8 cellular contexts compared by ENCODE assay signal in the genomic region with DNA sequence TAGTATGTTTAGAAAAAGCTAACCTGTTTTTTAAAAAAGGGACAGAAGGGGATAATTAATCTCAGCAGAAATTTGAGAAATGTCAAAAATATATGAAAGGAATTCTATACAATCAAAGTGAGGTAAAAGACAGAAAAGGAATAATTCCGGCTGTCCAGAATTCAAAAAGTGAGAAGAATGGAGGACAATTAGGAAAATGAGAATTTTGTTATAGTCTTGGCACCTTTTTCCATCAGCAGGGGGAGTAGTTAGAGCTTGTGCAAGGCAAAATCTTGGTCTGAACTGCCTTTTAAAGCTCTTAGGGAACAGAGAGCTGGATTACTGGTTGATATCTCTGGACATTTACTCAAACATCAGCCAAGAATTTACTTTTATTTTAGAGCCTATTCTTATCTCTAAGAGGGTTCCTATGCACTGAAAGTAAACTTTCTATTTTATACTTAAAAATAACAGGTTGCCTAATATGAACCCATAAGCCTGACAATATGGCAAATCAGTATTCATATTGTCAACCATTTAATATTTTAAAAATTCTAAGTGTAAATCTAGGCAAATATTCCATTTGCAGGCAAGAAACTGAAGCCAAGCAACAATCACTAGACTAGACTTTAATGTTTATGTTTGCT.
A peak's percentile ranks its signal among the peaks of the same experiment; 100 is the strongest.
DNase-seq lines count a peak whose midpoint lies in the region; ATAC-seq and TF ChIP-seq lines count a peak whose summit lies in the region.

No MANE protein-coding gene starts in this region.

- POLR2A ChIA-PET in Caco-2 (lab: Charles Lee), result no interaction called here

- H3K27me3 Mint-ChIP-seq in Caco-2 (ENCODE audit: insufficient read depth, unreplicated experiment), result no peaks in the 10 kb centered on the region
- H3K27me3 Mint-ChIP-seq in activated T-helper 1 cell treated with anti-CD3 and anti-CD28 coated beads, Interleukin-12 subunit alpha, Interleukin-12 subunit beta, Interleukin-2, Interleukin-4 antibody, amounts not matched to agents 30 ng/mL and 10 ng/mL and 1 ng/mL, durations not matched to agents 14 hours and 24 hours and 36 hours (ENCODE audit: insufficient read depth), result no peaks in the 10 kb centered on the region

- no peaks in the 10 kb centered on the region for H3K9me3 Mint-ChIP-seq in Caco-2 (ENCODE audit: unreplicated experiment)
- no peaks in the 10 kb centered on the region for H3K9me3 Mint-ChIP-seq in stimulated activated effector memory CD8-positive, alpha-beta T cell treated with anti-CD3 and anti-CD28 coated beads, Interleukin-12 subunit alpha, Interleukin-12 subunit beta, amount 100 ng/mL, for 72 hours
- no peaks in the 10 kb centered on the region for H3K9me3 Mint-ChIP-seq in activated T-helper 1 cell treated with anti-CD3 and anti-CD28 coated beads, Interleukin-12 subunit alpha, Interleukin-12 subunit beta, Interleukin-2, Interleukin-4 antibody, amounts not matched to agents 30 ng/mL and 10 ng/mL and 1 ng/mL, durations not matched to agents 14 hours and 24 hours and 36 hours

- intact Hi-C loops in Caco-2 (cut with micrococcal nuclease; ENCODE audit: unreplicated experiment), result loop anchor here (1.0 kb wide), 6 partner anchors 27 to 578 kb away; no protein-coding TSS in a partner anchor
- intact Hi-C loops in activated T-helper 1 cell treated with anti-CD3 and anti-CD28 coated beads, Interleukin-12 subunit alpha, Interleukin-12 subunit beta, Interleukin-2, Interleukin-4 antibody, amounts not matched to agents 30 ng/mL and 10 ng/mL and 1 ng/mL, durations not matched to agents 14 hours and 24 hours and 36 hours (cut with micrococcal nuclease), result loop anchor here (1.0 to 10.0 kb wide), 4 partner anchors 35 to 571 kb away; a partner anchor contains a TSS

- peaks cover 6% of the 10 kb centered on the region for H3K4me1 Mint-ChIP-seq in Caco-2 (ENCODE audit: low read depth, unreplicated experiment)
- no peaks in the 10 kb centered on the region for H3K4me1 Mint-ChIP-seq in stimulated activated effector memory CD8-positive, alpha-beta T cell treated with anti-CD3 and anti-CD28 coated beads, Interleukin-12 subunit alpha, Interleukin-12 subunit beta, amount 100 ng/mL, for 72 hours
- peaks cover 8% of the 10 kb centered on the region for H3K4me1 Mint-ChIP-seq in activated T-helper 1 cell treated with anti-CD3 and anti-CD28 coated beads, Interleukin-12 subunit alpha, Interleukin-12 subunit beta, Interleukin-2, Interleukin-4 antibody, amounts not matched to agents 30 ng/mL and 10 ng/mL and 1 ng/mL, durations not matched to agents 14 hours and 24 hours and 36 hours (ENCODE audit: low read depth)

- no peaks in the 10 kb centered on the region for H3K27me3 ChIP-seq in Caco-2 (replicated peaks; ENCODE audit: control insufficient read depth, insufficient read depth, low read length)
- no peaks in the 10 kb centered on the region for H3K27me3 ChIP-seq in adipocyte (replicated peaks; ENCODE audit: control insufficient read depth, insufficient read depth, low read length)

- no peaks in the 10 kb centered on the region for H3K36me3 ChIP-seq in Caco-2 (ENCODE audit: control insufficient read depth, insufficient read depth, low read length)
- H3K36me3 ChIP-seq in adipocyte (ENCODE audit: control insufficient read depth, insufficient read depth, low read length, severe bottlenecking), result no peaks in the 10 kb centered on the region

- H3K4me1 ChIP-seq in Caco-2, result no peaks in the 10 kb centered on the region
- no peaks in the 10 kb centered on the region for H3K4me1 ChIP-seq in adipocyte (ENCODE audit: control insufficient read depth, insufficient read depth, low read length)

- DNase-seq in Caco-2, result peak in 1 of 2 experiments; percentile 66
- DNase-seq in Jurkat, Clone E6-1 (ENCODE audit: low read depth, low spot score), result peak; percentile 7
- peak; percentile 81 for DNase-seq in adipocyte (ENCODE audit: low read depth)
- DNase-seq in kidney tubule cell (ENCODE audit: low spot score), result peak; percentile 33
- no peak for DNase-seq in stimulated activated effector memory CD8-positive, alpha-beta T cell treated with anti-CD3 and anti-CD28 coated beads, Interleukin-12 subunit alpha, Interleukin-12 subunit beta, amount 100 ng/mL, for 72 hours (ENCODE audit: low spot score in 2 of 2)
- no peak for DNase-seq in activated T-helper 1 cell treated with anti-CD3 and anti-CD28 coated beads, Interleukin-12 subunit alpha, Interleukin-12 subunit beta, Interleukin-2, Interleukin-4 antibody, amounts not matched to agents 30 ng/mL and 10 ng/mL and 1 ng/mL, durations not matched to agents 14 hours and 24 hours and 36 hours (ENCODE audit: low spot score)

- H3K36me3 Mint-ChIP-seq in Caco-2 (ENCODE audit: insufficient read depth, unreplicated experiment), result no peaks in the 10 kb centered on the region
- H3K36me3 Mint-ChIP-seq in stimulated activated effector memory CD8-positive, alpha-beta T cell treated with anti-CD3 and anti-CD28 coated beads, Interleukin-12 subunit alpha, Interleukin-12 subunit beta, amount 100 ng/mL, for 72 hours, result peaks cover 17% of the 10 kb centered on the region
- H3K36me3 Mint-ChIP-seq in activated T-helper 1 cell treated with anti-CD3 and anti-CD28 coated beads, Interleukin-12 subunit alpha, Interleukin-12 subunit beta, Interleukin-2, Interleukin-4 antibody, amounts not matched to agents 30 ng/mL and 10 ng/mL and 1 ng/mL, durations not matched to agents 14 hours and 24 hours and 36 hours (ENCODE audit: low read depth), result peaks cover 7% of the 10 kb centered on the region

- no peak overlapping the region for H3K27ac Mint-ChIP-seq in Caco-2 (ENCODE audit: unreplicated experiment)
- no peak overlapping the region for H3K27ac Mint-ChIP-seq in stimulated activated effector memory CD8-positive, alpha-beta T cell treated with anti-CD3 and anti-CD28 coated beads, Interleukin-12 subunit alpha, Interleukin-12 subunit beta, amount 100 ng/mL, for 72 hours
- no peak overlapping the region for H3K27ac Mint-ChIP-seq in activated T-helper 1 cell treated with anti-CD3 and anti-CD28 coated beads, Interleukin-12 subunit alpha, Interleukin-12 subunit beta, Interleukin-2, Interleukin-4 antibody, amounts not matched to agents 30 ng/mL and 10 ng/mL and 1 ng/mL, durations not matched to agents 14 hours and 24 hours and 36 hours

- BruUV-seq in Caco-2 (replicated peaks; lab: Mats Ljungman, UMichigan), result no TSS peak

- no peak for ATAC-seq in stimulated activated effector memory CD8-positive, alpha-beta T cell treated with anti-CD3 and anti-CD28 coated beads, Interleukin-12 subunit alpha, Interleukin-12 subunit beta, amount 100 ng/mL, for 72 hours
- ATAC-seq in GM19455 (IDR thresholded peaks at IDR 0.05; ENCODE audit: unreplicated experiment), result no peak
- ATAC-seq in HG03280 (IDR thresholded peaks at IDR 0.05; ENCODE audit: unreplicated experiment), result no peak

- H3K9me3 ChIP-seq in Caco-2 (no peaks in the 10 kb centered on the region), adipocyte (ENCODE audit: control insufficient read depth, low read length) (no peaks in the 10 kb centered on the region)

- H3K4me3 Mint-ChIP-seq in Caco-2 (ENCODE audit: unreplicated experiment), result no peak overlapping the region
- no peak overlapping the region for H3K4me3 Mint-ChIP-seq in stimulated activated effector memory CD8-positive, alpha-beta T cell treated with anti-CD3 and anti-CD28 coated beads, Interleukin-12 subunit alpha, Interleukin-12 subunit beta, amount 100 ng/mL, for 72 hours
- H3K4me3 Mint-ChIP-seq in activated T-helper 1 cell treated with anti-CD3 and anti-CD28 coated beads, Interleukin-12 subunit alpha, Interleukin-12 subunit beta, Interleukin-2, Interleukin-4 antibody, amounts not matched to agents 30 ng/mL and 10 ng/mL and 1 ng/mL, durations not matched to agents 14 hours and 24 hours and 36 hours, result no peak overlapping the region

- H3K4me3 ChIP-seq in Caco-2 (ENCODE audit: low read depth, low read length) (no peak overlapping the region), adipocyte (ENCODE audit: low read length) (no peak overlapping the region)
- H3K4me3 ChIP-seq in Jurkat, Clone E6-1 (ENCODE audit: low read length), result no peak overlapping the region

- no peak overlapping the region for H3K9ac ChIP-seq in adipocyte (ENCODE audit: low read length)

- CTCF ChIA-PET in Caco-2 (lab: Charles Lee), result interaction anchor here (0.7 to 1.8 kb wide), 13 partner anchors 9 to 442 kb away, joined by 3 to 15 read pairs (median 4); no protein-coding TSS in a partner anchor

- TF ChIP-seq CTCF in Caco-2 (IDR thresholded peaks at IDR 0.05; ENCODE audit: insufficient read depth in 1 of 2, low read depth in 1 of 2, low read length in 1 of 2, severe bottlenecking in 1 of 2, unreplicated experiment in 1 of 2), result peak; percentile 86 to 87

Comparison
In these comparisons a context has a peak if more than half of its experiments do, and no peak if none do; other contexts are left out.
1. DNase-seq: peak in Jurkat, Clone E6-1 (single experiment), adipocyte (single experiment) and kidney tubule cell (single experiment); none in stimulated activated effector memory CD8-positive, alpha-beta T cell treated with anti-CD3 and anti-CD28 coated beads, Interleukin-12 subunit alpha, Interleukin-12 subunit beta, amount 100 ng/mL, for 72 hours (0 of 2) and activated T-helper 1 cell treated with anti-CD3 and anti-CD28 coated beads, Interleukin-12 subunit alpha, Interleukin-12 subunit beta, Interleukin-2, Interleukin-4 antibody, amounts not matched to agents 30 ng/mL and 10 ng/mL and 1 ng/mL, durations not matched to agents 14 hours and 24 hours and 36 hours (single experiment).